ENCODE assay signal across 17 cellular contexts in genomic region chr6:15325540-15325955, GRCh38.
DNase-seq lines count a peak whose midpoint lies in the region; ATAC-seq, FAIRE-seq and TF ChIP-seq lines count a peak whose summit lies in the region.
"Had no signal": no experiment of that assay in that cellular context is flagged by ENCODE, and none has a peak within 500 bp of the region (broad histone marks: within the 10 kb centered on the region; RNA-seq: fewer than 3 reads in every experiment).

No MANE protein-coding gene starts in this region.

- intact Hi-C loops in CD14-positive monocyte (cut with micrococcal nuclease) = no loop called here

- peaks cover 0 to 1% (median 0%) of the 10 kb centered on the region in 7 donors for H3K9me3 Mint-ChIP-seq in CD14-positive monocyte
- no peaks in the 10 kb centered on the region for H3K9me3 Mint-ChIP-seq in T-helper 2 cell treated with Interferon-gamma antibody and Interleukin-4, amounts not matched to agents 5 μg/mL and 100 μg/mL, for 36 hours

- peaks cover 53% of the 10 kb centered on the region for H3K4me1 ChIP-seq in keratinocyte (ENCODE audit: control insufficient read depth, extremely low read depth, insufficient read depth, low read length)

- DNase-seq in CD14-positive monocyte (ENCODE audit: low spot score) (no peak), GM18507 (ENCODE audit: extremely low spot score, insufficient read length, low read depth) (no peak), keratinocyte (ENCODE audit: low read depth, low spot score) (no peak), cerebellar cortex (ENCODE audit: low spot score) (no peak)
- no peak for DNase-seq in T-helper 2 cell treated with Interferon-gamma antibody and Interleukin-4, amounts not matched to agents 5 μg/mL and 100 μg/mL, for 36 hours (ENCODE audit: low spot score)
- DNase-seq: activated CD4-positive, alpha-beta T cell treated with anti-CD3 and anti-CD28 coated beads for 4 hours; BE2C; DMS53; HCEC 1CT; NCI-H774; ovary; stimulated activated CD4-positive, alpha-beta T cell treated with anti-CD3 and anti-CD28 coated beads, Interleukin-4, amount 100 ng/mL, for 24 hours had no signal

- H2AFZ ChIP-seq in keratinocyte (ENCODE audit: control insufficient read depth, low read length) = no peak overlapping the region

- H3K4me1 Mint-ChIP-seq in CD14-positive monocyte = peaks cover 93% of the 10 kb centered on the region
- H3K4me1 Mint-ChIP-seq in T-helper 2 cell treated with Interferon-gamma antibody and Interleukin-4, amounts not matched to agents 5 μg/mL and 100 μg/mL, for 36 hours (ENCODE audit: low read depth) = peaks cover 71% of the 10 kb centered on the region

- H3K27me3 Mint-ChIP-seq in CD14-positive monocyte (ENCODE audit: low read depth in 3 of 3) = no peaks in the 10 kb centered on the region
- H3K27me3 Mint-ChIP-seq in T-helper 2 cell treated with Interferon-gamma antibody and Interleukin-4, amounts not matched to agents 5 μg/mL and 100 μg/mL, for 36 hours (ENCODE audit: low read depth) = no peaks in the 10 kb centered on the region

- H3K4me2 ChIP-seq in keratinocyte (ENCODE audit: control insufficient read depth, extremely low read depth, insufficient read depth, low read depth, low read length) = no peak overlapping the region

- peak overlapping the region; percentile 54 for H3K27ac ChIP-seq in keratinocyte (ENCODE audit: control insufficient read depth, insufficient read depth, low read length)
- H3K27ac ChIP-seq: ovary, tibial nerve had no signal

- ATAC-seq in HG03354 (IDR thresholded peaks at IDR 0.05; ENCODE audit: poor library complexity, severe bottlenecking, unreplicated experiment) (no peak), HG02678 (IDR thresholded peaks at IDR 0.05; ENCODE audit: unreplicated experiment) (no peak), GM19351 (IDR thresholded peaks at IDR 0.05; ENCODE audit: unreplicated experiment) (no peak)

- H3K36me3 Mint-ChIP-seq in CD14-positive monocyte = peaks cover 39 to 56% of the 10 kb centered on the region in 2 donors
- peaks cover 13% of the 10 kb centered on the region for H3K36me3 Mint-ChIP-seq in T-helper 2 cell treated with Interferon-gamma antibody and Interleukin-4, amounts not matched to agents 5 μg/mL and 100 μg/mL, for 36 hours (ENCODE audit: low read depth)

- peaks cover 7% of the 10 kb centered on the region for H3K9me1 ChIP-seq in keratinocyte (ENCODE audit: control insufficient read depth, extremely low read depth, insufficient read depth, low read length)

- peak overlapping the region in 1 of 2 donors; percentile 42 for H3K4me3 Mint-ChIP-seq in CD14-positive monocyte
- no peak overlapping the region for H3K4me3 Mint-ChIP-seq in T-helper 2 cell treated with Interferon-gamma antibody and Interleukin-4, amounts not matched to agents 5 μg/mL and 100 μg/mL, for 36 hours

- H3K27ac Mint-ChIP-seq in CD14-positive monocyte = peak overlapping the region; percentile 58 to 91 (median 84)
- peak overlapping the region; percentile 13 for H3K27ac Mint-ChIP-seq in T-helper 2 cell treated with Interferon-gamma antibody and Interleukin-4, amounts not matched to agents 5 μg/mL and 100 μg/mL, for 36 hours

- dilution Hi-C loops in keratinocyte (cut with MboI; ENCODE audit: extremely low pct_ligation_motif_present, low sequenced_read_pairs) = no loop called here

- no peaks in the 10 kb centered on the region for H3K9me3 ChIP-seq in keratinocyte (ENCODE audit: control insufficient read depth, low read depth, low read length)
- H3K9me3 ChIP-seq: BE2C, ovary, tibial nerve had no signal

- H4K20me1 ChIP-seq in keratinocyte (ENCODE audit: control insufficient read depth, extremely low read depth, insufficient read depth, low read length) = peaks cover 11% of the 10 kb centered on the region

- peak; percentile 42 for FAIRE-seq in GM18507 (lab: Jason Lieb, UNC)
- no peak for FAIRE-seq in keratinocyte (lab: Jason Lieb, UNC)
- FAIRE-seq: colon had no signal

- no peak for TF ChIP-seq CTCF in CD14-positive monocyte (IDR thresholded peaks at IDR 0.05)
- TF ChIP-seq CTCF in keratinocyte (optimal IDR thresholded peaks at IDR 0.05 in 1 of 3, IDR thresholded peaks at IDR 0.05 in 1 of 3, conservative IDR thresholded peaks at IDR 0.05 in 1 of 3; ENCODE audit: extremely low read depth in 1 of 3, insufficient read depth in 2 of 3, low read length in 3 of 3) = no peak

- no peaks in the 10 kb centered on the region for H3K36me3 ChIP-seq in keratinocyte (ENCODE audit: control insufficient read depth in 2 of 2, extremely low read depth in 1 of 2, insufficient read depth in 2 of 2, low read length in 2 of 2)
- H3K36me3 ChIP-seq: BE2C, ovary, tibial nerve had no signal

- no peak overlapping the region for H3K9ac ChIP-seq in keratinocyte (ENCODE audit: control insufficient read depth, extremely low read depth, insufficient read depth, low read length)

- no peaks in the 10 kb centered on the region for H3K27me3 ChIP-seq in keratinocyte (ENCODE audit: control insufficient read depth, extremely low read depth, insufficient read depth, low read length)
- H3K27me3 ChIP-seq: BE2C, ovary, tibial nerve had no signal

- no peak overlapping the region for H3K4me3 ChIP-seq in keratinocyte (ENCODE audit: control insufficient read depth in 2 of 3, extremely low read depth in 1 of 3, insufficient read depth in 2 of 3, low read depth in 1 of 3, low read length in 3 of 3)
- H3K4me3 ChIP-seq: ovary, tibial nerve had no signal

- peaks cover 86% of the 10 kb centered on the region for H3K79me2 ChIP-seq in keratinocyte (ENCODE audit: control insufficient read depth, insufficient read depth, low read length)
